Comparison of ENCODE assay signal across 11 cellular contexts in genomic region chr14:23544511-23545447, GRCh38. TPM values are rescaled to one million over a fixed set of nuclear protein-coding genes. Genes with fewer than 3 reads are reported as not detected.
DNase-seq lines count a peak whose midpoint lies in the region; ATAC-seq and TF ChIP-seq lines count a peak whose summit lies in the region.
"Had no signal": no experiment of that assay in that cellular context is flagged by ENCODE, and none has a peak within 500 bp of the region (broad histone marks: within the 10 kb centered on the region; RNA-seq: fewer than 3 reads in every experiment).

No MANE protein-coding gene starts in this region.

- TF ChIP-seq CTCF in GM13976 (IDR thresholded peaks at IDR 0.05; ENCODE audit: borderline replicate concordance, control extremely low read depth, extremely low read depth, insufficient read depth, missing control alignments): no peak

- ATAC-seq in GM18873 (IDR thresholded peaks at IDR 0.05; ENCODE audit: low FRiP score, unreplicated experiment): no peak
- ATAC-seq: activated T-cell treated with anti-CD3 and anti-CD28 coated beads, Interleukin-2, amount 50 U/mL, for 4 hours; Panc1 had no signal

- peak overlapping the region; percentile 56 for H3K27ac ChIP-seq in substantia nigra (ENCODE audit: low read depth, low read length, poor library complexity, severe bottlenecking)

- in situ Hi-C loops in GM13976 (cut with MboI; ENCODE audit: low sequenced_read_pairs, unreplicated experiment): loop anchor here (10.0 kb wide), 1 partner anchor 60 kb away; no protein-coding TSS in a partner anchor

- DNase-seq in NCI-H146 (lab: John Stamatoyannopoulos, UW): peak; percentile 96
- DNase-seq in SW480 (ENCODE audit: low spot score): peak; percentile 65
- DNase-seq in hypothalamus (lab: John Stamatoyannopoulos, UW): peak in 30 of 51 donors; percentile 7 to 65 (median 40)
- DNase-seq in substantia nigra (lab: John Stamatoyannopoulos, UW): peak in 30 of 49 donors; percentile 11 to 71 (median 30)
- no peak for DNase-seq in GM13976 (ENCODE audit: low spot score)
- DNase-seq in A172 (ENCODE audit: low spot score): no peak
- no peak for DNase-seq in NCI-H446 (lab: John Stamatoyannopoulos, UW)
- DNase-seq: activated T-cell treated with anti-CD3 and anti-CD28 coated beads, Interleukin-2, amount 50 U/mL, for 4 hours had no signal

RNA-seq across cellular contexts. Expression of gene ZFHX2, which starts 6.8 kb away (rescaled TPM):
- 0.29 TPM in 2 replicates for total RNA-seq in A172 (2014; rRNA removed; shearing (Covaris generic))

RNA-seq across cellular contexts. Expression of gene THTPA, which starts 11.3 kb away (rescaled TPM):
- total RNA-seq in A172 (2014; rRNA removed; shearing (Covaris generic)): 5.0 and 5.2 TPM in 2 replicates

RNA-seq across cellular contexts. Expression of gene AP1G2, which starts 22.8 kb away (rescaled TPM):
- 6.0 and 16.6 TPM in 2 replicates for total RNA-seq in A172 (2014; rRNA removed; shearing (Covaris generic))

RNA-seq across cellular contexts. Expression of gene JPH4, which starts 33.8 kb away (rescaled TPM):
- total RNA-seq in A172 (2014; rRNA removed; shearing (Covaris generic)): not detected in 2 replicates
- total RNA-seq: renal cortical epithelial cell had no signal

Comparison
In these comparisons a context has a peak if more than half of its experiments do, and no peak if none do; other contexts are left out.
1. DNase-seq: peak in NCI-H146 (single experiment), SW480 (single experiment), hypothalamus (30 of 51) and substantia nigra (30 of 49); none in GM13976 (single experiment), A172 (single experiment) and NCI-H446 (0 of 2).